ENCODE assay signal across 9 cellular contexts in the genomic region with DNA sequence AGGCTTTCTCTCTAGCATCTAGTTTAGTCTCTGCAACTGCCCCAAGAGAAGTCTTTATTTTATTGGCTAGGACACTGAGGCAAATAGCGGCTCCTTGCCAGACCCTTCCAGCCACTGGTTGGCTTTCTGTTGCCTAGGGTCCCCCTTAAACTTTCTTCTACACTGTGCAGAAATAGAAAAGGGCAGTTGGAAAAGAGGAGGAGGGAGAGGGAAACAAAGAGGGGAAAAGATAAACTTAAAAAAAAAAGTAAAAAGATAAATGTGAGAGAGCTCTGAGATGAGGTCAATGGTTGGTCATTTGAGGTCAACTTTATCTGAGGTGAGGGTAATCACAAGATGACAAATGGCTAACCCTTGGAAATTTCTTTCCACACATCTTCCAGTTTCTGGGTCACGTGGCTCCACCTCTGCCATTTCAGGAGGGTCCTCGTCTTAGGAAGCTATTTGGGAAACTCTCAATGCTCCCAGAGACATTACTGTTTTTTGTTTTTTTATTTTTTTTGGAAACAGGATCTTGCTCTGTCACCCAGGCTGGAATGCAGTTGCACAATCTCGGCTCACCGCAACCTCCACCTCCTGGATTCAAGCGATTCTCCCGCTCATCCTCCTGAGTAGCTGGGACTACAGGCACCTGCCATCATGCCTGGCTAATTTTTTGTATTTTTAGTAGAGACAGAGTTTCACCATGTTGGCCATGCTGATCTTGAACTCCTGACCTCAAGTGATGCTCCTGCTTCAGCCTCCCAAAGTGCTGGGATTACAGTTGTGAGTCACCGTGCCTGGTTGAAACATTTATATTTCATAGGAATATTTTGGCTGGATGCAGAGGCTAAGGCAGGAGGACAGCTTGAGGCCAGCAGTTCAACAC.
A peak's percentile ranks its signal among the peaks of the same experiment; 100 is the strongest.
DNase-seq lines count a peak whose midpoint lies in the region; ATAC-seq and TF ChIP-seq lines count a peak whose summit lies in the region.
"Had no signal": no experiment of that assay in that cellular context is flagged by ENCODE, and none has a peak within 500 bp of the region (broad histone marks: within the 10 kb centered on the region; RNA-seq: fewer than 3 reads in every experiment).

No MANE protein-coding gene starts in this region.

- DNase-seq in left cardiac atrium (peak; percentile 46), stromal cell of bone marrow (ENCODE audit: low read depth) (peak; percentile 43), NCI-H69 (lab: John Stamatoyannopoulos, UW) (no peak), pons (ENCODE audit: low spot score) (no peak)
- DNase-seq in activated naive CD4-positive, alpha-beta T cell treated with anti-CD3 and anti-CD28 coated beads, Interleukin-2, amount 10 ng/mL, durations not matched to agents 7 days and 5 days, result no peak
- DNase-seq: amygdala had no signal

- CTCF ChIA-PET in activated naive CD4-positive, alpha-beta T cell treated with anti-CD3 and anti-CD28 coated beads, Interleukin-2, amount 10 ng/mL, durations not matched to agents 7 days and 5 days (lab: Charles Lee), result interaction anchor here (0.8 kb wide), 1 partner anchor 17 kb away, joined by 4 read pairs; no protein-coding TSS in a partner anchor

- intact Hi-C loops in left cardiac atrium (cut with DNase I), result no loop called here

- H3K27me3 ChIP-seq in HUES48 (ENCODE audit: control insufficient read depth, insufficient read depth, low read length), result no peaks in the 10 kb centered on the region

- peak overlapping the region; percentile 18 for H3K27ac ChIP-seq in HUES48 (ENCODE audit: low read depth, low read length)

- H3K4me1 ChIP-seq in HUES48 (ENCODE audit: control insufficient read depth, insufficient read depth, low read length), result peaks cover 38% of the 10 kb centered on the region

- no peaks in the 10 kb centered on the region for H3K9me3 ChIP-seq in HUES48 (ENCODE audit: control insufficient read depth, insufficient read depth, low read length)

- no peak overlapping the region for H3K27ac Mint-ChIP-seq in activated naive CD4-positive, alpha-beta T cell treated with anti-CD3 and anti-CD28 coated beads, Interleukin-2, amount 10 ng/mL, durations not matched to agents 7 days and 5 days

- TF ChIP-seq CTCF in WI38 (IDR thresholded peaks at IDR 0.05; ENCODE audit: low read depth, low read length), result no peak

- H3K9me3 Mint-ChIP-seq in activated naive CD4-positive, alpha-beta T cell treated with anti-CD3 and anti-CD28 coated beads, Interleukin-2, amount 10 ng/mL, durations not matched to agents 7 days and 5 days, result no peaks in the 10 kb centered on the region

- H3K36me3 ChIP-seq in HUES48 (ENCODE audit: control insufficient read depth, insufficient read depth, low read length), result no peaks in the 10 kb centered on the region

- H3K4me3 Mint-ChIP-seq in activated naive CD4-positive, alpha-beta T cell treated with anti-CD3 and anti-CD28 coated beads, Interleukin-2, amount 10 ng/mL, durations not matched to agents 7 days and 5 days, result no peak overlapping the region

- no peak overlapping the region for H3K9ac ChIP-seq in HUES48 (ENCODE audit: low read depth, low read length)

- no peaks in the 10 kb centered on the region for H3K36me3 Mint-ChIP-seq in activated naive CD4-positive, alpha-beta T cell treated with anti-CD3 and anti-CD28 coated beads, Interleukin-2, amount 10 ng/mL, durations not matched to agents 7 days and 5 days

- ATAC-seq in left cardiac atrium (peak in 1 of 2 donors; percentile 62), HG03469 (IDR thresholded peaks at IDR 0.05; ENCODE audit: unreplicated experiment) (no peak)

- no peak overlapping the region for H3K4me3 ChIP-seq in HUES48 (ENCODE audit: low read depth, low read length)
- H3K4me3 ChIP-seq in WI38 (ENCODE audit: low read depth, low read length), result peak overlapping the region; percentile 34

- peaks cover 5% of the 10 kb centered on the region for H3K27me3 Mint-ChIP-seq in activated naive CD4-positive, alpha-beta T cell treated with anti-CD3 and anti-CD28 coated beads, Interleukin-2, amount 10 ng/mL, durations not matched to agents 7 days and 5 days

- peaks cover 34% of the 10 kb centered on the region for H3K4me1 Mint-ChIP-seq in activated naive CD4-positive, alpha-beta T cell treated with anti-CD3 and anti-CD28 coated beads, Interleukin-2, amount 10 ng/mL, durations not matched to agents 7 days and 5 days

Comparison
In these comparisons a context has a peak if more than half of its experiments do, and no peak if none do; other contexts are left out.
1. DNase-seq: peak in left cardiac atrium (single experiment) and stromal cell of bone marrow (single experiment); none in NCI-H69 (single experiment), pons (single experiment) and activated naive CD4-positive, alpha-beta T cell treated with anti-CD3 and anti-CD28 coated beads, Interleukin-2, amount 10 ng/mL, durations not matched to agents 7 days and 5 days (single experiment).